Comparison of ENCODE assay signal across 9 cellular contexts in the genomic region with DNA sequence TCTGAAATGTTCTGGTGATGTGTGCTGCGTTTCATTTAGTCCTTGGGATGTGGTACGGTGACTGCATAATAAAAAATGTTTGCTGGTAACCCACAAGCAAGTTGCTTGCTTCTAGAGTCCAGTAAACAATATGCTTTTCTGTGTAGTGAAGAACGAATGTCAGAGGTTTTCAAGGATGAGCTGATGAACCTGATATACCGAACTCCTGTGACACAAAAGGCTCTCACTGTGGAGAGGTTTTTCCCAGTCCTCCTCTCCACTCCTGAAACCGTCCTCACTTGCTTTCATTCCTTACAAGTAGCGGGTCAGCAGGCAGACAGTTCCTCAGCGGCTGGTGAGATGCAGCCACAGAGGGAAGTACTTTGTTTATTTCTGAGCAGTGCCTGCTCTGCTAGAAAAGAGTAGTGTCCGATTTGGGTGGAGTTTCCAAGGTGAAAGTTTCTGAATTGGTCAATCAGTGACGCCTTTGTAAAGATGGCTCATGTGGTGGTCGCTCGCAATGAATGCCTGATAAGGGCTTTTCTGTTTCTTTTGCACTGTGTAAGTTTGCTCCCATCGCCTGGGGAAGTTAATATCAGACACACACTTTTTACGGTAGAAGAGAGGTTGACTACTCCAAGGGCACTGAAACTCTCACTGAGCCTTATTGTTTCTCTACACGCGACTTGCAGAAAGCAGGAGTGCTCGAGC. TPM values are rescaled to one million over a fixed set of nuclear protein-coding genes. Genes with fewer than 3 reads are reported as not detected.
DNase-seq lines count a peak whose midpoint lies in the region; ATAC-seq and TF ChIP-seq lines count a peak whose summit lies in the region.
"Had no signal": no experiment of that assay in that cellular context is flagged by ENCODE, and none has a peak within 500 bp of the region (broad histone marks: within the 10 kb centered on the region; RNA-seq: fewer than 3 reads in every experiment).

No MANE protein-coding gene starts in this region.

- peaks cover 33% of the 10 kb centered on the region for H3K79me2 ChIP-seq in mesendoderm (ENCODE audit: control insufficient read depth, insufficient read depth, low read length)

- H3K18ac ChIP-seq in mesendoderm (ENCODE audit: low read length) = peak overlapping the region; percentile 25

- peak overlapping the region; percentile 66 to 67 for H3K4me3 ChIP-seq in Panc1 (ENCODE audit: low read depth in 2 of 2, low read length in 2 of 2)
- no peak overlapping the region for H3K4me3 ChIP-seq in mesendoderm (ENCODE audit: low read length)
- peak overlapping the region; percentile 69 to 86 (median 78) for H3K4me3 ChIP-seq in tibial nerve

- no peaks in the 10 kb centered on the region for H3K27me3 ChIP-seq in Panc1 (ENCODE audit: control insufficient read depth, insufficient read depth, low read length)
- no peaks in the 10 kb centered on the region for H3K27me3 ChIP-seq in mesendoderm (ENCODE audit: insufficient read depth, low read length, poor library complexity)
- H3K27me3 ChIP-seq in tibial nerve = no peaks in the 10 kb centered on the region

- peaks cover 2% of the 10 kb centered on the region; the same call in 1 of the 2 replicates for H3K36me3 ChIP-seq in Panc1 (ENCODE audit: control insufficient read depth, insufficient read depth, low read length)
- no peaks in the 10 kb centered on the region for H3K36me3 ChIP-seq in mesendoderm (ENCODE audit: control insufficient read depth, insufficient read depth, low read length)
- no peaks in the 10 kb centered on the region for H3K36me3 ChIP-seq in tibial nerve

- peak overlapping the region; percentile 93 for H3K4me3 Mint-ChIP-seq in dendritic cell treated with granulocyte-macrophage colony-stimulating factor and Interleukin-4, amounts not matched to agents 40 ng/mL and 50 ng/mL, for 4 days

- BruUV-seq in Panc1 (replicated peaks; lab: Mats Ljungman, UMichigan) = no TSS peak

- no peak overlapping the region for H2BK120ac ChIP-seq in mesendoderm (ENCODE audit: low read depth, low read length)

- H3K9me3 Mint-ChIP-seq in dendritic cell treated with granulocyte-macrophage colony-stimulating factor and Interleukin-4, amounts not matched to agents 40 ng/mL and 50 ng/mL, for 4 days = no peaks in the 10 kb centered on the region

- no CpG with 5 or more reads among the region's 16 CpGs for WGBS in mesendoderm (ENCODE audit: extremely low coverage, insufficient coverage, low lambda C conversion rate)
- 16 to 18% methylated on average over 16 of the region's 16 CpGs for WGBS in tibial nerve, 2 donors

- H3K9me3 ChIP-seq in Panc1 (ENCODE audit: control insufficient read depth, insufficient read depth, low read depth, low read length) = no peaks in the 10 kb centered on the region
- H3K9me3 ChIP-seq in tibial nerve = no peaks in the 10 kb centered on the region

- H4K5ac ChIP-seq in mesendoderm (ENCODE audit: low read length) = no peak overlapping the region

- peaks cover 54% of the 10 kb centered on the region for H3K4me1 Mint-ChIP-seq in dendritic cell treated with granulocyte-macrophage colony-stimulating factor and Interleukin-4, amounts not matched to agents 40 ng/mL and 50 ng/mL, for 4 days (ENCODE audit: low read depth)

- TF ChIP-seq POLR2A in tibial nerve (IDR thresholded peaks at IDR 0.05) = peak in 1 of 2 donors; percentile 14

- peak; percentile 83 for DNase-seq in ELR (ENCODE audit: low read depth)
- DNase-seq in HCEC 1CT = peak; percentile 62
- no peak for DNase-seq in Panc1 (ENCODE audit: low read depth, low spot score)
- no peak for DNase-seq in mesendoderm
- peak in 1 of 2 donors; percentile 40 for DNase-seq in tibial nerve (ENCODE audit: low spot score in 2 of 2)
- no peak for DNase-seq in T1000 (lab: John Stamatoyannopoulos, UW)

- H2BK15ac ChIP-seq in mesendoderm (replicated peaks; ENCODE audit: low read depth) = no peak overlapping the region

- H3K79me1 ChIP-seq in mesendoderm (ENCODE audit: low read length) = peaks cover 27% of the 10 kb centered on the region

- no peak overlapping the region for H3K4ac ChIP-seq in mesendoderm (ENCODE audit: low read depth, low read length)

- H4K8ac ChIP-seq in mesendoderm (ENCODE audit: low read depth, low read length) = no peak overlapping the region

- H3K4me1 ChIP-seq in Panc1 (ENCODE audit: control insufficient read depth, insufficient read depth, low read length) = peaks cover 13% of the 10 kb centered on the region; the same call in 1 of the 2 replicates
- H3K4me1 ChIP-seq in mesendoderm (ENCODE audit: control insufficient read depth, low read depth, low read length) = peaks cover 18% of the 10 kb centered on the region
- H3K4me1 ChIP-seq in tibial nerve = peaks cover 0 to 59% (median 22%) of the 10 kb centered on the region in 4 donors

- no peak overlapping the region for H2BK5ac ChIP-seq in mesendoderm (ENCODE audit: low read length)

- no peak overlapping the region for H3K23ac ChIP-seq in mesendoderm (ENCODE audit: low read length)

- H3K27ac Mint-ChIP-seq in dendritic cell treated with granulocyte-macrophage colony-stimulating factor and Interleukin-4, amounts not matched to agents 40 ng/mL and 50 ng/mL, for 4 days = peak overlapping the region; percentile 97

- no peak overlapping the region for H2AK5ac ChIP-seq in mesendoderm (ENCODE audit: low read length)

- H3K56ac ChIP-seq in mesendoderm (ENCODE audit: low read length) = peak overlapping the region; percentile 51

- ATAC-seq in Panc1 (no peak), HG03045 (IDR thresholded peaks at IDR 0.05; ENCODE audit: unreplicated experiment) (no peak)

- H3K4me2 ChIP-seq in mesendoderm (ENCODE audit: low read length) = no peak overlapping the region

- TF ChIP-seq EP300 in tibial nerve (IDR thresholded peaks at IDR 0.05) = peak in 1 of 2 donors; percentile 60

- in situ Hi-C loops in Panc1 (cut with HindIII; ENCODE audit: low pct_unique_long_range_greater_than_20kb, low sequenced_read_pairs) = no loop called here

- intact Hi-C loops in Panc1 (cut with micrococcal nuclease; ENCODE audit: unreplicated experiment) = no loop called here
- intact Hi-C loops in dendritic cell treated with granulocyte-macrophage colony-stimulating factor and Interleukin-4, amounts not matched to agents 40 ng/mL and 50 ng/mL, for 4 days (cut with micrococcal nuclease) = loop anchor here (5.0 kb wide), 5 partner anchors 35 to 380 kb away; no protein-coding TSS in a partner anchor

- peaks cover 62% of the 10 kb centered on the region for H3K36me3 Mint-ChIP-seq in dendritic cell treated with granulocyte-macrophage colony-stimulating factor and Interleukin-4, amounts not matched to agents 40 ng/mL and 50 ng/mL, for 4 days (ENCODE audit: low read depth)

- peak overlapping the region; percentile 1 for H3K9ac ChIP-seq in mesendoderm (ENCODE audit: low read length)

- CTCF ChIA-PET in Panc1 (lab: Charles Lee) = no interaction called here

- TF ChIP-seq CTCF in Panc1 (IDR thresholded peaks at IDR 0.05) (no peak), tibial nerve (IDR thresholded peaks at IDR 0.05) (no peak)

- POLR2A ChIA-PET in Panc1 (lab: Charles Lee) = no interaction called here

- H3K27ac ChIP-seq in Panc1 (ENCODE audit: low read length) (peak overlapping the region; percentile 74), mesendoderm (ENCODE audit: low read depth, low read length) (no peak overlapping the region), tibial nerve (peak overlapping the region; percentile 19 to 97 (median 94))
- H3K27ac ChIP-seq: VCaP had no signal

- H3K27me3 Mint-ChIP-seq in dendritic cell treated with granulocyte-macrophage colony-stimulating factor and Interleukin-4, amounts not matched to agents 40 ng/mL and 50 ng/mL, for 4 days = no peaks in the 10 kb centered on the region

RNA-seq across cellular contexts. Expression of a gene that starts 3.0 kb away (rescaled TPM):
- total RNA-seq in Panc1 (2021; ENCODE audit: unreplicated experiment) = 17.2 TPM
- polyA plus RNA-seq in Panc1 (2012; ENCODE audit: insufficient read length) = 3.1 TPM
- 6.9 TPM for polyA plus RNA-seq in mesendoderm (2013, experiment 1 of 2)
- 7.1 TPM for polyA plus RNA-seq in mesendoderm (2013, experiment 2 of 2)
- total RNA-seq in tibial nerve = 10 to 100 TPM in 1 of 4 donors, 1 to 10 TPM in 3; 6.7 to 14.1 (median 8.3) TPM

Comparison
In these comparisons a context has a peak if more than half of its experiments do, and no peak if none do; other contexts are left out.
1. DNase-seq: peak in ELR (single experiment) and HCEC 1CT (single experiment); none in Panc1 (single experiment), mesendoderm (single experiment) and T1000 (single experiment).